In genomic region chr10:109480836-109481235, GRCh38 we compare ENCODE assay signal across 29 cellular contexts.
"Had no signal": no experiment of that assay in that cellular context is flagged by ENCODE, and none has a peak within 500 bp of the region (broad histone marks: within the 10 kb centered on the region; RNA-seq: fewer than 3 reads in every experiment).

No MANE protein-coding gene starts in this region.

- H3K27ac ChIP-seq: ascending aorta, cardiac muscle cell, Peyer's patch, RWPE1, SJSA1 had no signal

- H3K27ac Mint-ChIP-seq: activated CD8-positive, alpha-beta T cell treated with anti-CD3 and anti-CD28 coated beads, Interleukin-2, amount 10 ng/mL, durations not matched to agents 7 days and 5 days; activated naive CD4-positive, alpha-beta T cell treated with anti-CD3 and anti-CD28 coated beads, Interleukin-2, amount 50 U/mL, for 24 hours; activated T-cell treated with anti-CD3 and anti-CD28 coated beads, Interleukin-2, amount 50 U/mL, for 24 hours; activated T-helper 1 cell treated with anti-CD3 and anti-CD28 coated beads, Interleukin-12 subunit alpha, Interleukin-12 subunit beta, Interleukin-2, Interleukin-4 antibody, amounts not matched to agents 30 ng/mL and 10 ng/mL and 1 ng/mL, durations not matched to agents 14 hours and 24 hours and 36 hours; brain had no signal

- H3K4me3 ChIP-seq: ascending aorta, cardiac muscle cell, K562, Peyer's patch, SJSA1 had no signal

- H3K9me3 ChIP-seq: ascending aorta, Peyer's patch, SJSA1 had no signal

- DNase-seq: activated CD4-positive, alpha-beta T cell treated with anti-CD3 and anti-CD28 coated beads for 48 hours; activated CD4-positive, alpha-beta T cell treated with anti-CD3 and anti-CD28 coated beads, Interleukin-2, amount 50 U/mL, for 4 hours; activated CD8-positive, alpha-beta memory T cell treated with anti-CD3 and anti-CD28 coated beads, Interleukin-2, amount 50 U/mL, for 48 hours; activated CD8-positive, alpha-beta T cell treated with anti-CD3 and anti-CD28 coated beads, Interleukin-2, amount 10 ng/mL, durations not matched to agents 7 days and 5 days; activated effector memory CD4-positive, alpha-beta T cell treated with Interleukin-2 at 50 U/mL for 16 hours; activated naive CD4-positive, alpha-beta T cell; activated T-cell treated with anti-CD3 and anti-CD28 coated beads, Interleukin-2, amount 50 U/mL, for 24 hours; amniotic stem cell; Karpas-422; NCI-H1048; NCI-H146; NCI-H187 treated with DMSO at 0.1 percent for 48 hours; NCI-H2081 treated with DMSO at 0.1 percent for 48 hours; NCI-H2171; NCI-H2227 treated with DMSO at 0.1 percent for 48 hours; NCI-H446 treated with DMSO at 0.1 percent for 48 hours; NCI-H524 treated with DMSO at 0.1 percent for 48 hours; NCI-H774; Peyer's patch; Right ventricle myocardium superior; SW 1271 had no signal

- FAIRE-seq: K562 had no signal

- H3K4me1 ChIP-seq: ascending aorta, Peyer's patch, SJSA1 had no signal

- H3K36me3 ChIP-seq: ascending aorta, cardiac muscle cell, Peyer's patch, SJSA1 had no signal

- H3K4me3 Mint-ChIP-seq: activated CD8-positive, alpha-beta T cell treated with anti-CD3 and anti-CD28 coated beads, Interleukin-2, amount 10 ng/mL, durations not matched to agents 7 days and 5 days; activated naive CD4-positive, alpha-beta T cell treated with anti-CD3 and anti-CD28 coated beads, Interleukin-2, amount 50 U/mL, for 24 hours; activated T-cell treated with anti-CD3 and anti-CD28 coated beads, Interleukin-2, amount 50 U/mL, for 24 hours; activated T-helper 1 cell treated with anti-CD3 and anti-CD28 coated beads, Interleukin-12 subunit alpha, Interleukin-12 subunit beta, Interleukin-2, Interleukin-4 antibody, amounts not matched to agents 30 ng/mL and 10 ng/mL and 1 ng/mL, durations not matched to agents 14 hours and 24 hours and 36 hours; brain had no signal

- H3K9me3 Mint-ChIP-seq: activated naive CD4-positive, alpha-beta T cell treated with anti-CD3 and anti-CD28 coated beads, Interleukin-2, amount 50 U/mL, for 24 hours; activated T-cell treated with anti-CD3 and anti-CD28 coated beads, Interleukin-2, amount 50 U/mL, for 24 hours; activated T-helper 1 cell treated with anti-CD3 and anti-CD28 coated beads, Interleukin-12 subunit alpha, Interleukin-12 subunit beta, Interleukin-2, Interleukin-4 antibody, amounts not matched to agents 30 ng/mL and 10 ng/mL and 1 ng/mL, durations not matched to agents 14 hours and 24 hours and 36 hours had no signal

- H3K4me1 Mint-ChIP-seq: activated naive CD4-positive, alpha-beta T cell treated with anti-CD3 and anti-CD28 coated beads, Interleukin-2, amount 50 U/mL, for 24 hours had no signal

- H3K27me3 ChIP-seq: ascending aorta, cardiac muscle cell, Peyer's patch, SJSA1 had no signal

- H3K36me3 Mint-ChIP-seq: activated naive CD4-positive, alpha-beta T cell treated with anti-CD3 and anti-CD28 coated beads, Interleukin-2, amount 50 U/mL, for 24 hours; brain had no signal

- H3K27me3 Mint-ChIP-seq: activated T-cell treated with anti-CD3 and anti-CD28 coated beads, Interleukin-2, amount 50 U/mL, for 24 hours; brain had no signal
